16 cellular contexts compared by ENCODE assay signal in genomic region chr6:73107016-73107415, GRCh38.
DNase-seq lines count a peak whose midpoint lies in the region; ATAC-seq and TF ChIP-seq lines count a peak whose summit lies in the region.
"Had no signal": no experiment of that assay in that cellular context is flagged by ENCODE, and none has a peak within 500 bp of the region (broad histone marks: within the 10 kb centered on the region; RNA-seq: fewer than 3 reads in every experiment).

No MANE protein-coding gene starts in this region.

- TF ChIP-seq CTCF in cardiac muscle cell (IDR thresholded peaks at IDR 0.05; ENCODE audit: low read depth, low read length) (no peak), right atrium auricular region (IDR thresholded peaks at IDR 0.05) (no peak)

- no peak for ATAC-seq in HG03159 (IDR thresholded peaks at IDR 0.05; ENCODE audit: unreplicated experiment)
- ATAC-seq: CD8-positive, alpha-beta T cell; GM12878; HepG2 had no signal

- DNase-seq in cardiac muscle cell (ENCODE audit: low read depth in 1 of 2, low spot score in 1 of 2) (no peak), right atrium auricular region (ENCODE audit: low spot score) (no peak), M059J (ENCODE audit: low read depth) (peak; percentile 72), iris pigment epithelial cell (ENCODE audit: low read depth) (peak; percentile 1), NCI-H1436 (lab: John Stamatoyannopoulos, UW) (no peak)
- no peak for DNase-seq in activated CD4-positive, alpha-beta T cell treated with anti-CD3 and anti-CD28 coated beads, Interleukin-2, amount 50 U/mL, for 4 hours
- DNase-seq: 8988T; Calu3; CD8-positive, alpha-beta T cell; DMS79 treated with DMSO at 0.1 percent for 48 hours; GOT3; H9 had no signal

- H3K9me3 ChIP-seq in cardiac muscle cell (ENCODE audit: low read depth) (no peaks in the 10 kb centered on the region), right atrium auricular region (no peaks in the 10 kb centered on the region)

- H3K4me3 ChIP-seq in cardiac muscle cell (no peak overlapping the region), right atrium auricular region (no peak overlapping the region)
- H3K4me3 ChIP-seq: BLaER1 treated with 17β-estradiol and CSF1 and Interleukin-3, amounts not matched to agents 10 nM and 100 nM; GM12878 had no signal

- H3K27ac ChIP-seq in cardiac muscle cell (peak overlapping the region; percentile 78), right atrium auricular region (no peak overlapping the region)
- H3K27ac ChIP-seq: BLaER1 treated with 17β-estradiol and CSF1 and Interleukin-3, amounts not matched to agents 10 nM and 100 nM had no signal

- no peaks in the 10 kb centered on the region for H3K27me3 ChIP-seq in cardiac muscle cell
- H3K27me3 ChIP-seq in right atrium auricular region: no peaks in the 10 kb centered on the region
- H3K27me3 ChIP-seq: BLaER1 treated with 17β-estradiol and CSF1 and Interleukin-3, amounts not matched to agents 10 nM and 100 nM had no signal

- H3K36me3 ChIP-seq in cardiac muscle cell: peaks cover 4% of the 10 kb centered on the region
- H3K36me3 ChIP-seq in right atrium auricular region: no peaks in the 10 kb centered on the region

- H3K4me1 ChIP-seq in cardiac muscle cell (ENCODE audit: low read depth): peaks cover 35% of the 10 kb centered on the region
- no peaks in the 10 kb centered on the region for H3K4me1 ChIP-seq in right atrium auricular region
- H3K4me1 ChIP-seq: BLaER1 treated with 17β-estradiol and CSF1 and Interleukin-3, amounts not matched to agents 10 nM and 100 nM had no signal

Comparison
In these comparisons a context has a peak if more than half of its experiments do, and no peak if none do; other contexts are left out.
1. DNase-seq: peak in M059J (single experiment) and iris pigment epithelial cell (single experiment); none in cardiac muscle cell (0 of 2), right atrium auricular region (single experiment), NCI-H1436 (single experiment) and activated CD4-positive, alpha-beta T cell treated with anti-CD3 and anti-CD28 coated beads, Interleukin-2, amount 50 U/mL, for 4 hours (0 of 2).